ENCODE assay signal across 3 cellular contexts in the genomic region with DNA sequence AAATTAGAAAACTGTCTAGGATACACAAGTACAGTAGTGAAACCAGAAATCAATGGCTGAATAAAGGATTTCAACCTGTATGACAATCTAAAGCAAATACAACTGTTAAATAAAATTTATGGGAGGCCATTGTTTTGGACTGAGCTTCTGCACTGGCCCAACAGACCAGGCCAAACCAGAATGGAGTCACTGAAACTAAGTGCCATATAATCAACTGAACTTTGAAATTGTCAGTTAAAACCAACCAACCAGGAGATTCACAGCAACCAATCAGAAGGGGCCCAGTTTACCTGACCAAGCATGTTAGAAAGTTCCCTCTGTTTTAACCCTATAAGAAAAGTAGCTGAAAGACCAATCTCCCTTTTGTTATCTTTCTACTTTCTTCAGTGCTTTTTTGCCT.
TF ChIP-seq lines count a peak whose summit lies in the region.

No MANE protein-coding gene starts in this region.

TF ChIP-seq in SK-N-SH, 30 proteins besides CTCF, POLR2A, EP300 and RAD21:
- no peak for TF ChIP-seq EZH2phosphoT487 (IDR thresholded peaks at IDR 0.05; ENCODE audit: borderline replicate concordance, low read depth)

TF ChIP-seq in SK-N-SH treated with all-trans-retinoic acid at 6 μM for 48 hours, 23 proteins besides CTCF, POLR2A, EP300 and RAD21:
- TF ChIP-seq, protein P1, sequence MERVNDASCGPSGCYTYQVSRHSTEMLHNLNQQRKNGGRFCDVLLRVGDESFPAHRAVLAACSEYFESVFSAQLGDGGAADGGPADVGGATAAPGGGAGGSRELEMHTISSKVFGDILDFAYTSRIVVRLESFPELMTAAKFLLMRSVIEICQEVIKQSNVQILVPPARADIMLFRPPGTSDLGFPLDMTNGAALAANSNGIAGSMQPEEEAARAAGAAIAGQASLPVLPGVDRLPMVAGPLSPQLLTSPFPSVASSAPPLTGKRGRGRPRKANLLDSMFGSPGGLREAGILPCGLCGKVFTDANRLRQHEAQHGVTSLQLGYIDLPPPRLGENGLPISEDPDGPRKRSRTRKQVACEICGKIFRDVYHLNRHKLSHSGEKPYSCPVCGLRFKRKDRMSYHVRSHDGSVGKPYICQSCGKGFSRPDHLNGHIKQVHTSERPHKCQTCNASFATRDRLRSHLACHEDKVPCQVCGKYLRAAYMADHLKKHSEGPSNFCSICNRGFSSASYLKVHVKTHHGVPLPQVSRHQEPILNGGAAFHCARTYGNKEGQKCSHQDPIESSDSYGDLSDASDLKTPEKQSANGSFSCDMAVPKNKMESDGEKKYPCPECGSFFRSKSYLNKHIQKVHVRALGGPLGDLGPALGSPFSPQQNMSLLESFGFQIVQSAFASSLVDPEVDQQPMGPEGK (CRISPR knock-in tag; IDR thresholded peaks at IDR 0.05; ENCODE audit: borderline replicate concordance), result no peak
- TF ChIP-seq ESRRG (CRISPR knock-in tag; IDR thresholded peaks at IDR 0.05) (no peak), TCF4 (CRISPR knock-in tag; IDR thresholded peaks at IDR 0.05; ENCODE audit: borderline replicate concordance) (no peak), ZNF8 (CRISPR knock-in tag; IDR thresholded peaks at IDR 0.05) (no peak), ZC3H10 (CRISPR knock-in tag; IDR thresholded peaks at IDR 0.05) (no peak), BACH2 (CRISPR knock-in tag; IDR thresholded peaks at IDR 0.05; ENCODE audit: borderline replicate concordance) (no peak), SNAI2 (CRISPR knock-in tag; IDR thresholded peaks at IDR 0.05) (no peak)
- TF ChIP-seq, protein P2, sequence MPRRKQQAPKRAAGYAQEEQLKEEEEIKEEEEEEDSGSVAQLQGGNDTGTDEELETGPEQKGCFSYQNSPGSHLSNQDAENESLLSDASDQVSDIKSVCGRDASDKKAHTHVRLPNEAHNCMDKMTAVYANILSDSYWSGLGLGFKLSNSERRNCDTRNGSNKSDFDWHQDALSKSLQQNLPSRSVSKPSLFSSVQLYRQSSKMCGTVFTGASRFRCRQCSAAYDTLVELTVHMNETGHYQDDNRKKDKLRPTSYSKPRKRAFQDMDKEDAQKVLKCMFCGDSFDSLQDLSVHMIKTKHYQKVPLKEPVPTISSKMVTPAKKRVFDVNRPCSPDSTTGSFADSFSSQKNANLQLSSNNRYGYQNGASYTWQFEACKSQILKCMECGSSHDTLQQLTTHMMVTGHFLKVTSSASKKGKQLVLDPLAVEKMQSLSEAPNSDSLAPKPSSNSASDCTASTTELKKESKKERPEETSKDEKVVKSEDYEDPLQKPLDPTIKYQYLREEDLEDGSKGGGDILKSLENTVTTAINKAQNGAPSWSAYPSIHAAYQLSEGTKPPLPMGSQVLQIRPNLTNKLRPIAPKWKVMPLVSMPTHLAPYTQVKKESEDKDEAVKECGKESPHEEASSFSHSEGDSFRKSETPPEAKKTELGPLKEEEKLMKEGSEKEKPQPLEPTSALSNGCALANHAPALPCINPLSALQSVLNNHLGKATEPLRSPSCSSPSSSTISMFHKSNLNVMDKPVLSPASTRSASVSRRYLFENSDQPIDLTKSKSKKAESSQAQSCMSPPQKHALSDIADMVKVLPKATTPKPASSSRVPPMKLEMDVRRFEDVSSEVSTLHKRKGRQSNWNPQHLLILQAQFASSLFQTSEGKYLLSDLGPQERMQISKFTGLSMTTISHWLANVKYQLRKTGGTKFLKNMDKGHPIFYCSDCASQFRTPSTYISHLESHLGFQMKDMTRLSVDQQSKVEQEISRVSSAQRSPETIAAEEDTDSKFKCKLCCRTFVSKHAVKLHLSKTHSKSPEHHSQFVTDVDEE (CRISPR knock-in tag; IDR thresholded peaks at IDR 0.05), result no peak
- TF ChIP-seq, protein P3, sequence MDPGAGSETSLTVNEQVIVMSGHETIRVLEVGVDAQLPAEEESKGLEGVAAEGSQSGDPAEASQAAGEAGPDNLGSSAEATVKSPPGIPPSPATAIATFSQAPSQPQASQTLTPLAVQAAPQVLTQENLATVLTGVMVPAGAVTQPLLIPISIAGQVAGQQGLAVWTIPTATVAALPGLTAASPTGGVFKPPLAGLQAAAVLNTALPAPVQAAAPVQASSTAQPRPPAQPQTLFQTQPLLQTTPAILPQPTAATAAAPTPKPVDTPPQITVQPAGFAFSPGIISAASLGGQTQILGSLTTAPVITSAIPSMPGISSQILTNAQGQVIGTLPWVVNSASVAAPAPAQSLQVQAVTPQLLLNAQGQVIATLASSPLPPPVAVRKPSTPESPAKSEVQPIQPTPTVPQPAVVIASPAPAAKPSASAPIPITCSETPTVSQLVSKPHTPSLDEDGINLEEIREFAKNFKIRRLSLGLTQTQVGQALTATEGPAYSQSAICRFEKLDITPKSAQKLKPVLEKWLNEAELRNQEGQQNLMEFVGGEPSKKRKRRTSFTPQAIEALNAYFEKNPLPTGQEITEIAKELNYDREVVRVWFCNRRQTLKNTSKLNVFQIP (CRISPR knock-in tag; IDR thresholded peaks at IDR 0.05; ENCODE audit: borderline replicate concordance, low read depth), result no peak
- TF ChIP-seq, protein P4, sequence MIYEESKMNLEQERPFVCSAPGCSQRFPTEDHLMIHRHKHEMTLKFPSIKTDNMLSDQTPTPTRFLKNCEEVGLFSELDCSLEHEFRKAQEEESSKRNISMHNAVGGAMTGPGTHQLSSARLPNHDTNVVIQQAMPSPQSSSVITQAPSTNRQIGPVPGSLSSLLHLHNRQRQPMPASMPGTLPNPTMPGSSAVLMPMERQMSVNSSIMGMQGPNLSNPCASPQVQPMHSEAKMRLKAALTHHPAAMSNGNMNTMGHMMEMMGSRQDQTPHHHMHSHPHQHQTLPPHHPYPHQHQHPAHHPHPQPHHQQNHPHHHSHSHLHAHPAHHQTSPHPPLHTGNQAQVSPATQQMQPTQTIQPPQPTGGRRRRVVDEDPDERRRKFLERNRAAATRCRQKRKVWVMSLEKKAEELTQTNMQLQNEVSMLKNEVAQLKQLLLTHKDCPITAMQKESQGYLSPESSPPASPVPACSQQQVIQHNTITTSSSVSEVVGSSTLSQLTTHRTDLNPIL (CRISPR knock-in tag; IDR thresholded peaks at IDR 0.05; ENCODE audit: low read depth), result no peak

TF ChIP-seq in K562, 482 proteins besides CTCF, POLR2A, EP300 and RAD21:
- TF ChIP-seq RUNX1 (IDR thresholded peaks at IDR 0.05; ENCODE audit: low read depth) (no peak), ZNF780A (CRISPR knock-in tag; IDR thresholded peaks at IDR 0.05) (no peak), PRPF4 (IDR thresholded peaks at IDR 0.05; ENCODE audit: insufficient read depth, low read depth, low read length, poor library complexity, severe bottlenecking) (no peak), HEY1 (CRISPR knock-in tag; IDR thresholded peaks at IDR 0.05; ENCODE audit: borderline replicate concordance) (no peak), POLR2AphosphoS5 (IDR thresholded peaks at IDR 0.05; ENCODE audit: control insufficient read depth, insufficient read depth, low read depth, low read length) (no peak), ZNF354B (CRISPR knock-in tag; IDR thresholded peaks at IDR 0.05) (no peak)
TF ChIP-seq in K562: peak in this region for 0.
